Comparison of ENCODE assay signal across 26 cellular contexts in genomic region chr12:128607606-128608005, GRCh38.
"Had no signal": no experiment of that assay in that cellular context is flagged by ENCODE, and none has a peak within 500 bp of the region (broad histone marks: within the 10 kb centered on the region; RNA-seq: fewer than 3 reads in every experiment).

No MANE protein-coding gene starts in this region.

- H3K4me3 ChIP-seq: left lung, lung, pancreas, prostate gland, skin epidermis, stomach, testis, thyroid gland, transverse colon, upper lobe of right lung had no signal

- DNase-seq: islet precursor cell; kidney glomerular epithelial cell; left lung; midbrain; naive thymus-derived CD8-positive, alpha-beta T cell; nucleus accumbens; pancreas; retina; right cardiac atrium; stimulated activated CD4-positive, alpha-beta T cell treated with anti-CD3 and anti-CD28 coated beads, Interleukin-12 subunit alpha, Interleukin-12 subunit beta, amount 100 ng/mL, for 4 hours; stimulated activated CD4-positive, alpha-beta T cell treated with anti-CD3 and anti-CD28 coated beads, Interleukin-15, amount 100 ng/mL, for 24 hours; stimulated activated CD4-positive, alpha-beta T cell treated with anti-CD3 and anti-CD28 coated beads, Interleukin-2, amount 100 ng/mL, for 24 hours; stimulated activated CD4-positive, alpha-beta T cell treated with anti-CD3 and anti-CD28 coated beads, Interleukin-4, amount 100 ng/mL, for 1 hour; stimulated activated naive B cell treated with anti-CD40 and anti-IgM and Interleukin-4, amounts not matched to agents 10 μg/mL and 1 μg/mL and 100 μg/mL, for 72 hours; stimulated activated naive CD8-positive, alpha-beta T cell treated with anti-CD3 and anti-CD28 coated beads, Interleukin-15, Interleukin-2, amounts not matched to agents 100 U/mL and 50 U/mL, for 24 hours; stomach; testis; thyroid gland; upper lobe of right lung had no signal

- H3K4me1 Mint-ChIP-seq: naive thymus-derived CD8-positive, alpha-beta T cell; stimulated activated naive B cell treated with anti-CD40 and anti-IgM and Interleukin-4, amounts not matched to agents 10 μg/mL and 1 μg/mL and 100 μg/mL, for 72 hours had no signal

- H3K27ac ChIP-seq: left lung, pancreas, prostate gland, skin epidermis, stomach, testis, thyroid gland, upper lobe of right lung had no signal

- H3K9me3 ChIP-seq: left lung, pancreas, prostate gland, stomach, testis, thyroid gland, transverse colon, upper lobe of right lung had no signal

- H3K4me1 ChIP-seq: left lung, pancreas, prostate gland, stomach, thyroid gland, upper lobe of right lung had no signal

- H3K4me3 Mint-ChIP-seq: naive thymus-derived CD8-positive, alpha-beta T cell; nephron; neural crest cell; stimulated activated naive B cell treated with anti-CD40 and anti-IgM and Interleukin-4, amounts not matched to agents 10 μg/mL and 1 μg/mL and 100 μg/mL, for 72 hours had no signal

- H3K27ac Mint-ChIP-seq: naive thymus-derived CD8-positive, alpha-beta T cell; nephron; stimulated activated naive B cell treated with anti-CD40 and anti-IgM and Interleukin-4, amounts not matched to agents 10 μg/mL and 1 μg/mL and 100 μg/mL, for 72 hours had no signal

- ATAC-seq: left lung; naive thymus-derived CD8-positive, alpha-beta T cell; pancreas; right cardiac atrium; sciatic nerve; stimulated activated naive B cell treated with anti-CD40 and anti-IgM and Interleukin-4, amounts not matched to agents 10 μg/mL and 1 μg/mL and 100 μg/mL, for 72 hours; stimulated activated naive CD8-positive, alpha-beta T cell treated with anti-CD3 and anti-CD28 coated beads, Interleukin-15, Interleukin-2, amounts not matched to agents 100 U/mL and 50 U/mL, for 24 hours; upper lobe of right lung had no signal

- H3K36me3 ChIP-seq: left lung, pancreas, prostate gland, stomach, thyroid gland, transverse colon, upper lobe of right lung had no signal

- H3K9me3 Mint-ChIP-seq: nephron, neural crest cell had no signal

- H3K36me3 Mint-ChIP-seq: naive thymus-derived CD8-positive, alpha-beta T cell; stimulated activated naive B cell treated with anti-CD40 and anti-IgM and Interleukin-4, amounts not matched to agents 10 μg/mL and 1 μg/mL and 100 μg/mL, for 72 hours had no signal

- H3K27me3 ChIP-seq: left lung, pancreas, stomach, testis, thyroid gland, transverse colon, upper lobe of right lung had no signal
